20 cellular contexts compared by ENCODE assay signal in the genomic region with DNA sequence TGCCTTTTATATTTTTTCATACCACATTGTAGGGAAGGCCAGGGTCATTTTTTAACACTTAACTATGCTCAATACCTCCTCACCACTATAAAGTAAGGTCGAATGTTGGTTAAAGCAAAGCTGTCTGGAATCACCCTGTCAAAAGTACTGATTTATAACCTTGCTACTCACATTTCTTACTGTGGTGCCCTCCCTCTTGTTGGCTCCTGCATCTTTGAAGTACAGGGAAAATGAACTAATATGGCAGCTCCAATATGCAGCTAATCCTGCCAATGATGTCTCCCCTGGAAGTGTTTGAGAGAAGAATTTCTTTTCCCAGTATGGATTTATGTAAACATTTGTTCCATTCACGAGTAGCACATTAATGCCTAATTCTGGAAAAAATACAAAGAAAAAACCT.
DNase-seq lines count a peak whose midpoint lies in the region; ATAC-seq and TF ChIP-seq lines count a peak whose summit lies in the region.
"Had no signal": no experiment of that assay in that cellular context is flagged by ENCODE, and none has a peak within 500 bp of the region (broad histone marks: within the 10 kb centered on the region; RNA-seq: fewer than 3 reads in every experiment).

No MANE protein-coding gene starts in this region.

- peaks cover 11% of the 10 kb centered on the region for H3K9me1 ChIP-seq in IMR-90 (ENCODE audit: insufficient read depth, low read length)

- no peak for TF ChIP-seq CTCF in IMR-90 (conservative IDR thresholded peaks at IDR 0.05; ENCODE audit: low read depth, low read length)

- H3K27ac Mint-ChIP-seq in activated CD4-positive, alpha-beta memory T cell treated with anti-CD3 and anti-CD28 coated beads for 36 hours: no peak overlapping the region
- H3K27ac Mint-ChIP-seq: activated naive CD4-positive, alpha-beta T cell treated with anti-CD3 and anti-CD28 coated beads, Interleukin-2, amount 10 ng/mL, durations not matched to agents 7 days and 5 days; neural progenitor cell had no signal

- peak overlapping the region; percentile 36; the same call in 1 of the 2 replicates for H2BK120ac ChIP-seq in IMR-90 (ENCODE audit: low read depth, low read length)

- in situ Hi-C loops in IMR-90 (cut with MboI; ENCODE audit: low sequenced_read_pairs): no loop called here

- no peak for TF ChIP-seq POLR2A in IMR-90 (IDR thresholded peaks at IDR 0.05; ENCODE audit: low read depth, low read length)

- H3K27me3 ChIP-seq in IMR-90 (ENCODE audit: control insufficient read depth, insufficient read depth, low read length): no peaks in the 10 kb centered on the region
- H3K27me3 ChIP-seq: BLaER1 treated with 17β-estradiol and CSF1 and Interleukin-3, amounts not matched to agents 10 nM and 100 nM; neural progenitor cell had no signal

- BruUV-seq in IMR-90 (replicated peaks; lab: Mats Ljungman, UMichigan): no TSS peak

- WGBS in IMR-90 (ENCODE audit: extremely low coverage in 2 of 2, insufficient read length in 1 of 2), 2 experiments: no CpG with 5 or more reads among the region's 2 CpGs

- ATAC-seq in IMR-90 (ENCODE audit: low read depth): no peak

- peaks cover 14% of the 10 kb centered on the region for H3K4me1 ChIP-seq in IMR-90 (ENCODE audit: control insufficient read depth, insufficient read depth, low read length)
- H3K4me1 ChIP-seq: neural progenitor cell had no signal

- no peak overlapping the region for H3K56ac ChIP-seq in IMR-90 (ENCODE audit: extremely low read depth, insufficient read depth, low read length)

- no peak overlapping the region for H4K5ac ChIP-seq in IMR-90 (ENCODE audit: low read depth, low read length)

- no peak overlapping the region for H2AK5ac ChIP-seq in IMR-90 (ENCODE audit: low read depth, low read length)

- CTCF ChIA-PET in IMR-90 (lab: Yijun Ruan, JAX): interaction anchor here (0.6 kb wide), 1 partner anchor 882 kb away, joined by 3 read pairs; no protein-coding TSS in a partner anchor
- CTCF ChIA-PET in activated CD4-positive, alpha-beta memory T cell treated with anti-CD3 and anti-CD28 coated beads for 36 hours (lab: Charles Lee): no interaction called here

- no peak overlapping the region for H3K23ac ChIP-seq in IMR-90 (ENCODE audit: low read depth, low read length)

- H3K9me3 ChIP-seq in IMR-90 (ENCODE audit: control insufficient read depth, insufficient read depth, low read length): no peaks in the 10 kb centered on the region
- H3K9me3 ChIP-seq: BLaER1 treated with 17β-estradiol and CSF1 and Interleukin-3, amounts not matched to agents 10 nM and 100 nM; thoracic aorta had no signal

- no peak overlapping the region for H2AFZ ChIP-seq in IMR-90 (replicated peaks; ENCODE audit: low read length, poor library complexity)
- H2AFZ ChIP-seq: neural progenitor cell had no signal

- no peaks in the 10 kb centered on the region for H3K9me3 Mint-ChIP-seq in activated CD4-positive, alpha-beta memory T cell treated with anti-CD3 and anti-CD28 coated beads for 36 hours
- H3K9me3 Mint-ChIP-seq: activated naive CD4-positive, alpha-beta T cell treated with anti-CD3 and anti-CD28 coated beads, Interleukin-2, amount 10 ng/mL, durations not matched to agents 7 days and 5 days; neural progenitor cell had no signal

- no peak overlapping the region for H4K8ac ChIP-seq in IMR-90 (ENCODE audit: low read depth in 2 of 2, low read length in 2 of 2)

- no peak overlapping the region for H3K14ac ChIP-seq in IMR-90 (replicated peaks; ENCODE audit: low read depth, low read length)

- dilution Hi-C loops in IMR-90 (cut with HindIII; ENCODE audit: low sequenced_read_pairs, unreplicated experiment): no loop called here

- no peaks in the 10 kb centered on the region for H4K20me1 ChIP-seq in IMR-90 (ENCODE audit: insufficient read depth, low read length)
- H4K20me1 ChIP-seq: BLaER1 treated with 17β-estradiol and CSF1 and Interleukin-3, amounts not matched to agents 10 nM and 100 nM had no signal

- no peak overlapping the region for H3K4me2 ChIP-seq in IMR-90 (ENCODE audit: low read depth, low read length)
- H3K4me2 ChIP-seq: BLaER1 treated with 17β-estradiol and CSF1 and Interleukin-3, amounts not matched to agents 10 nM and 100 nM; neural progenitor cell had no signal

- H3K4me3 ChIP-seq in IMR-90 (ENCODE audit: insufficient read depth, low read depth, low read length): no peak overlapping the region
- H3K4me3 ChIP-seq: BLaER1 treated with 17β-estradiol and CSF1 and Interleukin-3, amounts not matched to agents 10 nM and 100 nM; neural progenitor cell; thoracic aorta had no signal

- no peaks in the 10 kb centered on the region for H3K36me3 ChIP-seq in IMR-90 (ENCODE audit: control insufficient read depth, insufficient read depth, low read length)
- H3K36me3 ChIP-seq: BLaER1 treated with 17β-estradiol and CSF1 and Interleukin-3, amounts not matched to agents 10 nM and 100 nM; neural progenitor cell; thoracic aorta had no signal

- no peak overlapping the region for H3K9ac ChIP-seq in IMR-90 (ENCODE audit: low read depth, low read length)
- H3K9ac ChIP-seq: BLaER1 treated with 17β-estradiol and CSF1 and Interleukin-3, amounts not matched to agents 10 nM and 100 nM; neural progenitor cell had no signal

- H3K36me3 Mint-ChIP-seq in activated CD4-positive, alpha-beta memory T cell treated with anti-CD3 and anti-CD28 coated beads for 36 hours: no peaks in the 10 kb centered on the region
- H3K36me3 Mint-ChIP-seq: activated naive CD4-positive, alpha-beta T cell treated with anti-CD3 and anti-CD28 coated beads, Interleukin-2, amount 10 ng/mL, durations not matched to agents 7 days and 5 days; neural progenitor cell had no signal

- intact Hi-C loops in IMR-90 (cut with micrococcal nuclease): no loop called here
- intact Hi-C loops in activated CD4-positive, alpha-beta memory T cell treated with anti-CD3 and anti-CD28 coated beads for 36 hours (cut with micrococcal nuclease): no loop called here

- H3K4ac ChIP-seq in IMR-90 (ENCODE audit: low read depth, low read length): no peak overlapping the region

- no peak overlapping the region for H2BK20ac ChIP-seq in IMR-90 (ENCODE audit: low read depth, low read length)

- no peak overlapping the region for H2AK9ac ChIP-seq in IMR-90 (replicated peaks; ENCODE audit: low read depth, low read length, poor library complexity)

- peak overlapping the region; percentile 36; the same call in 1 of the 2 replicates for H3K18ac ChIP-seq in IMR-90 (ENCODE audit: low read depth, low read length)

- no peak for TF ChIP-seq RAD21 in IMR-90 (IDR thresholded peaks at IDR 0.05; ENCODE audit: low read length)

- peak overlapping the region; percentile 63; the same call in 1 of the 3 replicates for H2BK15ac ChIP-seq in IMR-90 (ENCODE audit: low read depth, low read length)

- H3K27ac ChIP-seq in IMR-90 (ENCODE audit: insufficient read depth, low read length): no peak overlapping the region
- H3K27ac ChIP-seq: 22Rv1; BLaER1 treated with 17β-estradiol and CSF1 and Interleukin-3, amounts not matched to agents 10 nM and 100 nM; neural progenitor cell had no signal

- H4K91ac ChIP-seq in IMR-90 (ENCODE audit: insufficient read depth, low read depth, low read length): no peak overlapping the region

- peaks cover 18% of the 10 kb centered on the region for H3K4me1 Mint-ChIP-seq in activated CD4-positive, alpha-beta memory T cell treated with anti-CD3 and anti-CD28 coated beads for 36 hours (ENCODE audit: low read depth)

- POLR2A ChIA-PET in IMR-90 (lab: Charles Lee; ENCODE audit: unreplicated experiment): no interaction called here
- POLR2A ChIA-PET in activated CD4-positive, alpha-beta memory T cell treated with anti-CD3 and anti-CD28 coated beads for 36 hours (lab: Charles Lee): no interaction called here

- H3K79me1 ChIP-seq in IMR-90 (ENCODE audit: low read depth in 1 of 2, low read length in 2 of 2): no peaks in the 10 kb centered on the region

- no peak overlapping the region for H2BK5ac ChIP-seq in IMR-90 (ENCODE audit: low read depth, low read length, poor library complexity, severe bottlenecking)

- no peak overlapping the region for H3K4me3 Mint-ChIP-seq in activated CD4-positive, alpha-beta memory T cell treated with anti-CD3 and anti-CD28 coated beads for 36 hours
- H3K4me3 Mint-ChIP-seq: activated naive CD4-positive, alpha-beta T cell treated with anti-CD3 and anti-CD28 coated beads, Interleukin-2, amount 10 ng/mL, durations not matched to agents 7 days and 5 days; neural progenitor cell had no signal

- DNase-seq in DMS 273 (lab: John Stamatoyannopoulos, UW; ENCODE audit: unreplicated experiment) (peak; percentile 57), DMS 273 treated with DMSO at 0.1 percent for 48 hours (lab: John Stamatoyannopoulos, UW) (no peak), IMR-90 (no peak), SHP77 treated with DMSO at 0.1 percent for 48 hours (lab: John Stamatoyannopoulos, UW) (peak; percentile 86), left kidney (ENCODE audit: low read depth, low spot score) (peak; percentile 87), C1 segment of cervical spinal cord (lab: John Stamatoyannopoulos, UW) (no peak), NCI-H1048 (lab: John Stamatoyannopoulos, UW) (no peak)
- DNase-seq in activated CD4-positive, alpha-beta memory T cell treated with anti-CD3 and anti-CD28 coated beads for 36 hours: no peak
- DNase-seq: activated CD4-positive, alpha-beta T cell treated with anti-CD3 and anti-CD28 coated beads, Interleukin-2, amount 50 U/mL, for 1 hour; activated naive CD4-positive, alpha-beta T cell treated with anti-CD3 and anti-CD28 coated beads, Interleukin-2, amount 10 ng/mL, durations not matched to agents 7 days and 5 days; activated T-cell treated with anti-CD3 and anti-CD28 coated beads, Interleukin-2, amount 50 U/mL, for 1 hour; DND-41; hypothalamus; midbrain; NCI-H187; RPMI8226 had no signal

- H3K27me3 Mint-ChIP-seq in activated CD4-positive, alpha-beta memory T cell treated with anti-CD3 and anti-CD28 coated beads for 36 hours: no peaks in the 10 kb centered on the region

TF ChIP-seq in IMR-90, 13 proteins besides CTCF, POLR2A, EP300 and RAD21:
- no peak for TF ChIP-seq FOS (IDR thresholded peaks at IDR 0.05; ENCODE audit: low read depth, low read length)
- no peak for TF ChIP-seq MAZ (IDR thresholded peaks at IDR 0.05; ENCODE audit: borderline replicate concordance, low read depth, low read length)
- no peak for TF ChIP-seq MAFK (IDR thresholded peaks at IDR 0.05; ENCODE audit: low read depth, low read length)

Comparison
In these comparisons a context has a peak if more than half of its experiments do, and no peak if none do; other contexts are left out.
1. DNase-seq: peak in DMS 273 (single experiment), SHP77 treated with DMSO at 0.1 percent for 48 hours (single experiment) and left kidney (single experiment); none in DMS 273 treated with DMSO at 0.1 percent for 48 hours (single experiment), IMR-90 (single experiment), C1 segment of cervical spinal cord (0 of 14), NCI-H1048 (single experiment) and activated CD4-positive, alpha-beta memory T cell treated with anti-CD3 and anti-CD28 coated beads for 36 hours (single experiment).